In the genomic region with DNA sequence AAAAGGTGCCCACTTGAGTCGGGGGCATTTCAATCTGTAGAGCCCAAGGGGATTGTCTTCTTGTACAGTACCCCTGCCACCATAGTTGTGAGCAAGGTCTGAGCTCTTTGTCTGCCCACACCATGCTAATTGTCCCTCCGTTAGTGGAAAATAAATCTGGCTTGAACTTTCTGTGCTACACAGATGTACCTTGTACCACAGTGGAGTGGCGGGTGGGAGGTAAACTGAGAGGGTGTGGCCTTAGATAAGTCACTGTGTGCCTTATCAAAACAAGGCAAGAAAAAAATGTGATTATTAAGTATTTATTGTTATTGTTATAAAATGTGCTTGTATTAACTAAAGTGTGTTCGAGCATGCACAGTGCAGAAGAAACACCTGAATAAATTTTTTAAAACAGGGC, we compare ENCODE assay signal across 29 cellular contexts.
"Had no signal": no experiment of that assay in that cellular context is flagged by ENCODE, and none has a peak within 500 bp of the region (broad histone marks: within the 10 kb centered on the region; RNA-seq: fewer than 3 reads in every experiment).

No MANE protein-coding gene starts in this region.

- H3K4me3 ChIP-seq: colonic mucosa, coronary artery, dorsolateral prefrontal cortex, esophagus muscularis mucosa, esophagus squamous epithelium, gastrocnemius medialis, gastroesophageal sphincter, heart left ventricle, heart right ventricle had no signal

- H3K4me1 ChIP-seq: colonic mucosa had no signal

- FAIRE-seq: colon, endometrium, endothelial cell of umbilical vein, frontal cortex had no signal

- H3K27ac Mint-ChIP-seq: dendritic cell treated with granulocyte-macrophage colony-stimulating factor and Interleukin-4, amounts not matched to agents 40 ng/mL and 50 ng/mL, for 4 days; effector memory CD8-positive, alpha-beta T cell; endodermal cell had no signal

- DNase-seq: colonic mucosa; cortex of kidney; dermis blood vessel endothelial cell; dorsolateral prefrontal cortex; effector CD4-positive, alpha-beta T cell; effector CD8-positive, alpha-beta T cell; effector memory CD4-positive, alpha-beta T cell; effector memory CD8-positive, alpha-beta T cell; endodermal cell; erythroblast; esophagus squamous epithelium; foreskin fibroblast; foreskin keratinocyte; foreskin melanocyte; gastrocnemius medialis; glutamatergic neuron; head of caudate nucleus; heart left ventricle; heart right ventricle had no signal

- H3K9me3 Mint-ChIP-seq: dendritic cell treated with granulocyte-macrophage colony-stimulating factor and Interleukin-4, amounts not matched to agents 40 ng/mL and 50 ng/mL, for 4 days; effector memory CD8-positive, alpha-beta T cell had no signal

- ATAC-seq: effector memory CD8-positive, alpha-beta T cell; esophagus mucosa; foreskin keratinocyte; gastrocnemius medialis; gastroesophageal sphincter; heart left ventricle; heart right ventricle had no signal

- H3K27me3 ChIP-seq: colonic mucosa, dorsolateral prefrontal cortex, esophagus muscularis mucosa, foreskin keratinocyte, gastrocnemius medialis, gastroesophageal sphincter, heart left ventricle, heart right ventricle had no signal

- H3K9me3 ChIP-seq: colonic mucosa, esophagus muscularis mucosa, esophagus squamous epithelium, gastrocnemius medialis, gastroesophageal sphincter, heart left ventricle, heart right ventricle had no signal

- H3K36me3 ChIP-seq: colonic mucosa, esophagus muscularis mucosa, esophagus squamous epithelium, gastrocnemius medialis, gastroesophageal sphincter, heart left ventricle, heart right ventricle had no signal

- H3K27ac ChIP-seq: colonic mucosa, coronary artery, dorsolateral prefrontal cortex, epithelial cell of prostate, esophagus muscularis mucosa, esophagus squamous epithelium, foreskin keratinocyte, gastrocnemius medialis, gastroesophageal sphincter, heart left ventricle, heart right ventricle had no signal

- H3K4me3 Mint-ChIP-seq: dendritic cell treated with granulocyte-macrophage colony-stimulating factor and Interleukin-4, amounts not matched to agents 40 ng/mL and 50 ng/mL, for 4 days; effector memory CD8-positive, alpha-beta T cell; endodermal cell had no signal
